Comparison of ENCODE assay signal across 9 cellular contexts in the genomic region with DNA sequence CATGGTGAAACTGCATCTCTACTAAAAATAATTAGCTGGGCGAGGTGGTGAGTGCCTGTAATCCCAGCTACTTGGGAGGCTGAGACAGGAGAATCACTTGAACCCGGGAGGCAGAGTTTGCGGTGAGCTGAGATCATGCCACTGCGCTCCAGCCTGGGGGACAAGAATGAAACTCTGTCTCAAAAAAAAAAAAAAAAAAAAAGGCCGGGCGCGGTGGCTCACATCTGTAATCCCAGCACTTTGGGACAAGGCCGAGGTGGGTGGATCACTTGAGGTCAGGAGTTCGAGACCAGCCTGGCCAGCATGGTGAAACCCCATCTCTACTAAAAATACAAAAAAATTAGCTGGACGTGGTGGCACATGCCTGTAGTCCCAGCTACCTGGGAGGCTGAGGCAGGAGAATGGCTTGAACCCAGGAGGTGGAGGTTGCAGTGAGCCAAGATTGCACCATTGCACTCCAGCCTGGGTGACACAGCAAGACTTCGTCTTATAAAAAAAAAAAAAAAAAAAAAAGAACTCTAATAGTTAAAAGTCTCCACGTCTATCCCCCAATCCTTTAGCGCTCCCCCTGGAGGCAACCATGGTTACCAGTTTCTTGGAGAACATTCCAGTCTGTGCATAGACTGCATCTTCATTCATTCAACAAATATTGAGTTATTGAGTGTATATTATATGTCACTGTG. TPM values are rescaled to one million over a fixed set of nuclear protein-coding genes. Genes with fewer than 3 reads are reported as not detected.
DNase-seq lines count a peak whose midpoint lies in the region; ATAC-seq and TF ChIP-seq lines count a peak whose summit lies in the region.
"Not testable (repeated sequence)": the region's sequence is repeated elsewhere in the genome, so short reads cannot be mapped to it uniquely, and the experiment has no call there.
"Had no signal": no experiment of that assay in that cellular context is flagged by ENCODE, and none has a peak within 500 bp of the region (broad histone marks: within the 10 kb centered on the region; RNA-seq: fewer than 3 reads in every experiment).

No MANE protein-coding gene starts in this region.

- not testable (repeated sequence) for H3K9ac ChIP-seq in adipocyte (ENCODE audit: low read length)

- intact Hi-C loops in esophagus muscularis mucosa (cut with DNase I), result loop anchor here (5.0 kb wide), 1 partner anchor 33 kb away; a partner anchor contains a TSS
- intact Hi-C loops in left lung (cut with DNase I), result not testable (repeated sequence)
- intact Hi-C loops in sigmoid colon (cut with DNase I), result loop anchor here (5.0 kb wide), 1 partner anchor 33 kb away; a partner anchor contains a TSS

- TF ChIP-seq EP300 in esophagus muscularis mucosa (IDR thresholded peaks at IDR 0.05); sigmoid colon (IDR thresholded peaks at IDR 0.05): not testable (repeated sequence)

- not testable (repeated sequence) for H3K36me3 ChIP-seq in RWPE2 (ENCODE audit: low read depth); adipocyte (ENCODE audit: control insufficient read depth, insufficient read depth, low read length, severe bottlenecking)
- H3K36me3 ChIP-seq in esophagus muscularis mucosa (peaks cover 2 to 27% (median 24%) of the 10 kb centered on the region in 4 donors), left lung (peaks cover 0 to 14% of the 10 kb centered on the region in 2 donors), sigmoid colon (peaks cover 0 to 19% (median 2%) of the 10 kb centered on the region in 4 donors)

- H3K9me3 ChIP-seq in RWPE2 (ENCODE audit: severe bottlenecking); adipocyte (ENCODE audit: control insufficient read depth, low read length); esophagus muscularis mucosa; left lung; sigmoid colon: not testable (repeated sequence)

- H3K27me3 ChIP-seq in RWPE2 (ENCODE audit: insufficient read depth, poor library complexity, severe bottlenecking); adipocyte (replicated peaks; ENCODE audit: control insufficient read depth, insufficient read depth, low read length); esophagus muscularis mucosa; left lung; sigmoid colon: not testable (repeated sequence)

- H3K4me3 ChIP-seq in GM12865 (ENCODE audit: low read depth, low read length); RWPE2 (ENCODE audit: severe bottlenecking); adipocyte (ENCODE audit: low read length); esophagus muscularis mucosa; left lung; sigmoid colon: not testable (repeated sequence)

- WGBS in esophagus muscularis mucosa, result 62% methylated on average over 13 of the region's 13 CpGs
- WGBS in sigmoid colon, 2 donors, result 54 to 70% methylated on average over 13 of the region's 13 CpGs

- not testable (repeated sequence) for TF ChIP-seq POLR2A in esophagus muscularis mucosa (IDR thresholded peaks at IDR 0.05; ENCODE audit: low read depth); sigmoid colon (IDR thresholded peaks at IDR 0.05)

- ATAC-seq in RWPE2 (ENCODE audit: low read depth) (0 out of 3 replicates have a peak, but pooled peaks have one; percentile 24), left lung (peak; percentile 16)

- TF ChIP-seq CTCF in GM12865 (IDR thresholded peaks at IDR 0.05; ENCODE audit: insufficient read depth, low read depth, low read length, missing control alignments), result peak; percentile 10
- TF ChIP-seq CTCF in RWPE2 (IDR thresholded peaks at IDR 0.05; ENCODE audit: poor library complexity, severe bottlenecking), result peak; percentile 79
- TF ChIP-seq CTCF in esophagus muscularis mucosa (IDR thresholded peaks at IDR 0.05), result peak; percentile 33 to 44 (median 43)
- not testable (repeated sequence) for TF ChIP-seq CTCF in left lung (IDR thresholded peaks at IDR 0.05)
- TF ChIP-seq CTCF in sigmoid colon (IDR thresholded peaks at IDR 0.05), result peak in 1 of 4 experiments; percentile 26

- peak; percentile 82 for DNase-seq in AG08396 (ENCODE audit: low spot score)
- not testable (repeated sequence) for DNase-seq in GM12865 (ENCODE audit: low read depth); esophagus muscularis mucosa (ENCODE audit: extremely low spot score)
- DNase-seq in NCI-H1092 treated with DMSO at 0.1 percent for 48 hours (lab: John Stamatoyannopoulos, UW), result peak; percentile 11
- peak; percentile 60 for DNase-seq in RWPE2 (ENCODE audit: low spot score)
- DNase-seq in adipocyte (ENCODE audit: low read depth), result peak; percentile 88
- DNase-seq in left lung, result peak in 1 of 2 donors; percentile 41
- DNase-seq in sigmoid colon, result peak; percentile 77

- not testable (repeated sequence) for H3K4me1 ChIP-seq in RWPE2 (ENCODE audit: insufficient read depth, poor library complexity, severe bottlenecking)
- H3K4me1 ChIP-seq in adipocyte (ENCODE audit: control insufficient read depth, insufficient read depth, low read length), result peaks cover 30% of the 10 kb centered on the region
- H3K4me1 ChIP-seq in esophagus muscularis mucosa, result peaks cover 17 to 31% (median 30%) of the 10 kb centered on the region in 4 donors
- peaks cover 15 to 43% of the 10 kb centered on the region in 2 donors for H3K4me1 ChIP-seq in left lung
- peaks cover 0 to 26% (median 22%) of the 10 kb centered on the region in 4 donors for H3K4me1 ChIP-seq in sigmoid colon

- H3K27ac ChIP-seq in RWPE2 (ENCODE audit: poor library complexity, severe bottlenecking); esophagus muscularis mucosa (replicated peaks in 1 of 4); left lung; sigmoid colon: not testable (repeated sequence)

RNA-seq across cellular contexts. Expression of a gene that starts 2.1 kb away (rescaled TPM):
- total RNA-seq in esophagus muscularis mucosa (not detected), left lung (under 1 TPM in 1 of 2 donors, not detected in 1; 0.52 TPM), sigmoid colon (not detected)
- under 1 TPM in 1 of 3 donors, not detected in 2; 0.39 TPM for polyA plus RNA-seq in sigmoid colon
- total RNA-seq: CD8-positive, alpha-beta T cell had no signal

RNA-seq across cellular contexts. Expression of a gene that starts 7.2 kb away (rescaled TPM):
- total RNA-seq in esophagus muscularis mucosa (10 to 100 TPM; 50.0 to 68.9 (median 55.8) TPM), left lung (100 to 1,000 TPM in 1 of 2 donors, 10 to 100 TPM in 1; 60.5 to 104 TPM), sigmoid colon (10 to 100 TPM; 24.4 to 35.3 (median 29.5) TPM)
- 100 to 1,000 TPM in 2 of 3 donors, 10 to 100 TPM in 1; 71.5 to 342 (median 141) TPM for polyA plus RNA-seq in sigmoid colon

RNA-seq across cellular contexts. Expression of a gene that starts 12.3 kb away (rescaled TPM):
- total RNA-seq in esophagus muscularis mucosa, result 10 to 100 TPM; 19.5 to 29.6 (median 23.0) TPM
- total RNA-seq in left lung, result 10 to 100 TPM; 26.4 to 39.9 TPM
- total RNA-seq in sigmoid colon, result 10 to 100 TPM; 17.5 to 22.8 (median 18.5) TPM
- 10 to 100 TPM; 24.6 to 36.5 (median 27.7) TPM for polyA plus RNA-seq in sigmoid colon

RNA-seq across cellular contexts. Expression of a gene that starts 21.0 kb away (rescaled TPM):
- 10 to 100 TPM; 11.6 to 21.5 (median 18.8) TPM for total RNA-seq in esophagus muscularis mucosa
- total RNA-seq in left lung, result 10 to 100 TPM; 29.7 to 40.8 TPM
- 10 to 100 TPM; 10.2 to 35.7 (median 25.7) TPM for total RNA-seq in sigmoid colon
- polyA plus RNA-seq in sigmoid colon, result 100 to 1,000 TPM in 1 of 3 donors, 10 to 100 TPM in 2; 73.3 to 104 (median 95.5) TPM

RNA-seq across cellular contexts. Expression of a gene that starts 24.9 kb away (rescaled TPM):
- total RNA-seq in esophagus muscularis mucosa, result 100 to 1,000 TPM in 1 of 4 donors, 10 to 100 TPM in 3; 60.6 to 101 (median 93.4) TPM
- 100 to 1,000 TPM; 134 to 144 TPM for total RNA-seq in left lung
- 10 to 100 TPM; 49.2 to 80.4 (median 57.0) TPM for total RNA-seq in sigmoid colon
- polyA plus RNA-seq in sigmoid colon, result 10 to 100 TPM; 58.5 to 75.2 (median 63.1) TPM
